17 cellular contexts compared by ENCODE assay signal in genomic region chr12:55862286-55862685, GRCh38. TPM values are rescaled to one million over a fixed set of nuclear protein-coding genes. Genes with fewer than 3 reads are reported as not detected.
DNase-seq lines count a peak whose midpoint lies in the region; ATAC-seq and TF ChIP-seq lines count a peak whose summit lies in the region.
"Had no signal": no experiment of that assay in that cellular context is flagged by ENCODE, and none has a peak within 500 bp of the region (broad histone marks: within the 10 kb centered on the region; RNA-seq: fewer than 3 reads in every experiment).

No MANE protein-coding gene starts in this region.

- POLR2A ChIA-PET in A673 (lab: Charles Lee; ENCODE audit: low non-redundant PET): no interaction called here

- TF ChIP-seq CTCF in fibroblast of the aortic adventitia (IDR thresholded peaks at IDR 0.05; ENCODE audit: insufficient read depth, low read length): no peak
- no peak for TF ChIP-seq CTCF in A673 (conservative IDR thresholded peaks at IDR 0.05; ENCODE audit: low read depth, low read length)

- H3K4me1 ChIP-seq in right cardiac atrium (ENCODE audit: control insufficient read depth, insufficient read depth, low read length) (no peaks in the 10 kb centered on the region), A673 (ENCODE audit: insufficient read depth, low read length, poor library complexity, severe bottlenecking) (no peaks in the 10 kb centered on the region)
- H3K4me1 ChIP-seq: BLaER1 had no signal

- DNase-seq in cardiac septum (ENCODE audit: low spot score): peak; percentile 14
- DNase-seq in right cardiac atrium: no peak
- DNase-seq in amniotic epithelial cell (ENCODE audit: low read depth): peak; percentile 26
- peak; percentile 60 for DNase-seq in fibroblast of the aortic adventitia (ENCODE audit: low read depth)
- DNase-seq in A673 (ENCODE audit: low spot score): no peak
- no peak for DNase-seq in GM19238 (ENCODE audit: insufficient read length, low spot score)
- DNase-seq: CD4-positive, alpha-beta memory T cell; DMS153; DMS79; GOT3; H7 had no signal

- CTCF ChIA-PET in A673 (lab: Charles Lee): interaction anchor here (0.7 kb wide), 1 partner anchor 228 kb away, joined by 8 read pairs; no protein-coding TSS in a partner anchor

- no peaks in the 10 kb centered on the region for H3K36me3 ChIP-seq in A673 (ENCODE audit: insufficient read depth, low read length, poor library complexity, severe bottlenecking)
- H3K36me3 ChIP-seq: BLaER1 had no signal

- no peaks in the 10 kb centered on the region for H3K27me3 ChIP-seq in right cardiac atrium (ENCODE audit: control insufficient read depth, insufficient read depth)
- H3K27me3 ChIP-seq in A673 (replicated peaks; ENCODE audit: insufficient read depth, low read depth, low read length, poor library complexity): no peaks in the 10 kb centered on the region
- H3K27me3 ChIP-seq: BLaER1 had no signal

- H3K4me3 ChIP-seq in right cardiac atrium (ENCODE audit: low read length) (no peak overlapping the region), fibroblast of the aortic adventitia (ENCODE audit: low read depth, low read length) (no peak overlapping the region), A673 (ENCODE audit: low read depth, low read length, poor library complexity, severe bottlenecking) (no peak overlapping the region)
- H3K4me3 ChIP-seq: A549, BLaER1, GM12878 had no signal

- ATAC-seq in right cardiac atrium: no peak
- ATAC-seq in HG03342 (IDR thresholded peaks at IDR 0.05; ENCODE audit: unreplicated experiment): no peak
- ATAC-seq: A549, GM12878 had no signal

- intact Hi-C loops in cardiac septum (cut with DNase I) (no loop called here), right cardiac atrium (cut with DNase I) (loop anchor here in 1 of 4 donors (5.0 kb wide), 1 partner anchor 40 kb away; no protein-coding TSS in a partner anchor), A673 (cut with micrococcal nuclease; ENCODE audit: unreplicated experiment) (no loop called here)

- BruUV-seq in A673 (replicated peaks; lab: Mats Ljungman, UMichigan): no TSS peak

- no peaks in the 10 kb centered on the region for H3K9me3 ChIP-seq in right cardiac atrium (ENCODE audit: control insufficient read depth, low read length)
- peaks cover 6% of the 10 kb centered on the region for H3K9me3 ChIP-seq in A673 (ENCODE audit: low read depth, low read length, poor library complexity, severe bottlenecking)
- H3K9me3 ChIP-seq: A549 had no signal

- H3K27ac ChIP-seq in right cardiac atrium (ENCODE audit: low read length) (no peak overlapping the region), A673 (ENCODE audit: low read depth, low read length, poor library complexity, severe bottlenecking) (no peak overlapping the region)
- H3K27ac ChIP-seq: 22Rv1, A549, BLaER1 had no signal

RNA-seq across cellular contexts. Expression of gene MMP19, which starts 19.6 kb away (rescaled TPM):
- total RNA-seq in cardiac septum (1.6 TPM), right cardiac atrium (10 to 100 TPM in 1 of 4 donors, 1 to 10 TPM in 3; 3.1 to 21.2 (median 5.6) TPM), fibroblast of the aortic adventitia (ENCODE audit: low replicate concordance) (9.7 and 11.1 TPM in 2 replicates), A673 (2021) (2.2 and 2.3 TPM in 2 replicates)
- 6.9 TPM for polyA plus RNA-seq in right cardiac atrium
- total RNA-seq: GM12878, HT-29 had no signal
- polyA plus RNA-seq: CD4-positive, alpha-beta memory T cell had no signal

RNA-seq across cellular contexts. Expression of gene DNAJC14, which starts 32.9 kb away (rescaled TPM):
- 18.4 TPM for total RNA-seq in cardiac septum
- 10 to 100 TPM; 19.0 to 24.1 (median 22.4) TPM for total RNA-seq in right cardiac atrium
- 15.5 TPM for polyA plus RNA-seq in right cardiac atrium
- total RNA-seq in fibroblast of the aortic adventitia (ENCODE audit: low replicate concordance): 26.4 and 48.3 TPM in 2 replicates
- total RNA-seq in A673 (2021): 44.5 and 44.8 TPM in 2 replicates

RNA-seq across cellular contexts. Expression of gene ORMDL2, which starts 44.4 kb away (rescaled TPM):
- total RNA-seq in cardiac septum (23.0 TPM), right cardiac atrium (10 to 100 TPM; 13.8 to 23.2 (median 17.6) TPM), fibroblast of the aortic adventitia (ENCODE audit: low replicate concordance) (7.6 and 16.9 TPM in 2 replicates), A673 (2021) (32.3 and 35.4 TPM in 2 replicates)
- polyA plus RNA-seq in right cardiac atrium: 23.8 TPM

RNA-seq across cellular contexts. Expression of gene SARNP, which starts 44.8 kb away (rescaled TPM):
- 56.2 TPM for total RNA-seq in cardiac septum
- total RNA-seq in right cardiac atrium: 10 to 100 TPM; 50.3 to 55.7 (median 52.7) TPM
- 113 TPM for polyA plus RNA-seq in right cardiac atrium
- 84.6 and 165 TPM in 2 replicates for total RNA-seq in fibroblast of the aortic adventitia (ENCODE audit: low replicate concordance)
- total RNA-seq in A673 (2021): 104 and 115 TPM in 2 replicates

Comparison
In these comparisons a context has a peak if more than half of its experiments do, and no peak if none do; other contexts are left out.
1. DNase-seq: peak in cardiac septum (single experiment), amniotic epithelial cell (single experiment) and fibroblast of the aortic adventitia (single experiment); none in right cardiac atrium (0 of 3), A673 (single experiment) and GM19238 (single experiment).